15 cellular contexts compared by ENCODE assay signal in genomic region chr16:55204094-55204493, GRCh38.
"Had no signal": no experiment of that assay in that cellular context is flagged by ENCODE, and none has a peak within 500 bp of the region (broad histone marks: within the 10 kb centered on the region; RNA-seq: fewer than 3 reads in every experiment).

No MANE protein-coding gene starts in this region.

- H3K4me3 ChIP-seq: lower lobe of right lung, right atrium auricular region, upper lobe of left lung had no signal

- H3K36me3 ChIP-seq: lower lobe of right lung, right atrium auricular region, upper lobe of left lung had no signal

- DNase-seq: activated CD4-positive, alpha-beta memory T cell treated with anti-CD3 and anti-CD28 coated beads for 36 hours; activated CD4-positive, alpha-beta T cell treated with anti-CD3 and anti-CD28 coated beads for 1 hour; activated CD8-positive, alpha-beta memory T cell treated with anti-CD3 and anti-CD28 coated beads, Interleukin-2, amount 10 ng/mL, durations not matched to agents 7 days and 5 days; activated naive CD4-positive, alpha-beta T cell treated with anti-CD3 and anti-CD28 coated beads, Interleukin-2, amount 50 U/mL, for 16 hours; activated T-cell treated with anti-CD3 and anti-CD28 coated beads, Interleukin-2, amount 50 U/mL, for 24 hours; dermis blood vessel endothelial cell; endodermal cell; head of caudate nucleus; immature natural killer cell; lower lobe of right lung; stimulated activated CD4-positive, alpha-beta T cell treated with anti-CD3 and anti-CD28 coated beads, Interleukin-4, amount 100 ng/mL, for 24 hours; stimulated activated naive CD8-positive, alpha-beta T cell treated with anti-CD3 and anti-CD28 coated beads, Interleukin-15, Interleukin-2, amounts not matched to agents 100 U/mL and 50 U/mL, for 24 hours; T1000; upper lobe of left lung had no signal

- H3K4me1 ChIP-seq: lower lobe of right lung, right atrium auricular region, upper lobe of left lung had no signal

- H3K27me3 ChIP-seq: right atrium auricular region, upper lobe of left lung had no signal

- H3K9me3 ChIP-seq: lower lobe of right lung, right atrium auricular region, upper lobe of left lung had no signal
